Comparison of ENCODE assay signal across 8 cellular contexts in genomic region chr1:161098161-161099068, GRCh38. TPM values are rescaled to one million over a fixed set of nuclear protein-coding genes. Genes with fewer than 3 reads are reported as not detected.
DNase-seq lines count a peak whose midpoint lies in the region; ATAC-seq and TF ChIP-seq lines count a peak whose summit lies in the region.

KLHDC9 (plus strand) TSS chr1:161098361; CDS start chr1:161098536, 175 bp downstream.

- peaks cover 3% of the 10 kb centered on the region for H3K4me1 ChIP-seq in NT2/D1 (ENCODE audit: insufficient read depth, insufficient read length)

- DNase-seq in Ammon's horn (ENCODE audit: low spot score) (peak; percentile 79), NT2/D1 (ENCODE audit: low read depth, low spot score) (peak; percentile 98), foreskin fibroblast (peak; percentile 76 to 95), neural crest cell (ENCODE audit: low read depth, low spot score) (peak; percentile 74), substantia nigra (lab: John Stamatoyannopoulos, UW) (peak in 41 of 49 donors; percentile 8 to 83 (median 56))
- peak; percentile 56 for DNase-seq in activated gamma-delta T cell treated with anti-CD3 and anti-CD28 coated beads, Interleukin-2, amount 50 U/mL, for 16 hours (ENCODE audit: low read depth)

- H3K27ac ChIP-seq in substantia nigra (ENCODE audit: low read depth, low read length, poor library complexity, severe bottlenecking), result peak within 1 kb of the TSS; percentile 56

- peak within 1 kb of the TSS; percentile 96 for H3K9ac ChIP-seq in NT2/D1 (ENCODE audit: insufficient read length, low read depth)

- peaks cover 19% of the 10 kb centered on the region for H3K27me3 Mint-ChIP-seq in neural crest cell (ENCODE audit: low read depth)

- H3K9me3 ChIP-seq in NT2/D1 (ENCODE audit: insufficient read depth, low read length), result no peaks in the 10 kb centered on the region

- peaks cover 5% of the 10 kb centered on the region for H3K36me3 Mint-ChIP-seq in neural crest cell (ENCODE audit: low read depth)

- no peaks in the 10 kb centered on the region for H3K9me3 Mint-ChIP-seq in neural crest cell

- peaks cover 38% of the 10 kb centered on the region for H3K36me3 ChIP-seq in NT2/D1 (ENCODE audit: insufficient read depth, insufficient read length, low read length)

- ATAC-seq in HG03354 (IDR thresholded peaks at IDR 0.05; ENCODE audit: poor library complexity, severe bottlenecking, unreplicated experiment), result peak; percentile 69

- H3K27ac Mint-ChIP-seq in neural crest cell (ENCODE audit: unreplicated experiment), result peak within 1 kb of the TSS; percentile 48

- TF ChIP-seq POLR2A in GM19193 (IDR thresholded peaks at IDR 0.05; ENCODE audit: extremely low read depth, insufficient read depth, insufficient read length), result peak; percentile 26

- peaks cover 23% of the 10 kb centered on the region for H3K4me1 Mint-ChIP-seq in neural crest cell

- peak within 1 kb of the TSS; percentile 92 for H3K4me3 Mint-ChIP-seq in neural crest cell

- peak within 1 kb of the TSS; percentile 89 for H3K4me3 ChIP-seq in NT2/D1 (ENCODE audit: insufficient read length, low read depth)
- H3K4me3 ChIP-seq in foreskin fibroblast (ENCODE audit: low read depth in 1 of 2, low read length in 2 of 2), result peak within 1 kb of the TSS; percentile 59 to 71

- TF ChIP-seq CTCF in foreskin fibroblast (IDR thresholded peaks at IDR 0.05; ENCODE audit: low read depth, low read length), result no peak
- TF ChIP-seq CTCF in neural crest cell (conservative IDR thresholded peaks at IDR 0.05), result peak; percentile 29

- no peaks in the 10 kb centered on the region for H3K27me3 ChIP-seq in NT2/D1 (ENCODE audit: insufficient read depth, insufficient read length)

RNA-seq across cellular contexts. Expression of gene KLHDC9, which starts in this region (rescaled TPM):
- total RNA-seq in neural crest cell, result 8.0 and 9.1 TPM in 2 replicates

Comparison
In these comparisons a context has a peak if more than half of its experiments do, and no peak if none do; other contexts are left out.
1. Peak in every context shown above with its lines: DNase-seq, ATAC-seq, H3K4me3 ChIP-seq and H3K27ac ChIP-seq.